2 cellular contexts compared by ENCODE assay signal in the genomic region with DNA sequence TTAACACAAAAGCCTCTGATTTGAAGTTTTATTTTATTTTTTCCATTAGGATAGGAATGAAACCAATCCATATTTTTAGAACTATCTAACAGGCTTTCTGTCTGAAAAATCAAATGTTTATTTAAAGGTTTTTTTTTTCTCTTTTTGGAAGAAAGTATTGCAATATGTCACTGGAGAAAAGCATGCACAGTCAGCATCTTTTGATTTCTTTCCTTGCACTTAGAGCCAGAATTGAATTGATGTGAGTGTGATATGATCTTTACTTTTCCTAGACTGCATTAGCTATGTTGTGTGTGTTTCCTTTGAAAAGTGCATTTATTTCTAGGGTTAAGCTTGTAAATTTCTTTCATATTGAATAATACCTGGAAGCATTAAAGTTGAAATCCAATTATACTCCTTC.
TF ChIP-seq lines count a peak whose summit lies in the region.

No MANE protein-coding gene starts in this region.

TF ChIP-seq in A549, 52 proteins besides CTCF, POLR2A, EP300 and RAD21:
- TF ChIP-seq PBX3 (IDR thresholded peaks at IDR 0.05) (no peak), MAFK (IDR thresholded peaks at IDR 0.05; ENCODE audit: partially characterized antibody) (peak; percentile 67)

TF ChIP-seq in H1, 55 proteins besides CTCF, POLR2A, EP300 and RAD21:
- TF ChIP-seq MAFK (IDR thresholded peaks at IDR 0.05; ENCODE audit: low read depth, low read length) (peak; percentile 40), ASH2L (IDR thresholded peaks at IDR 0.05; ENCODE audit: low read length) (no peak), SIN3A (conservative IDR thresholded peaks at IDR 0.05 in 1 of 2, IDR thresholded peaks at IDR 0.05 in 1 of 2; ENCODE audit: low read depth in 1 of 2, low read length in 2 of 2) (no peak)
